In the genomic region with DNA sequence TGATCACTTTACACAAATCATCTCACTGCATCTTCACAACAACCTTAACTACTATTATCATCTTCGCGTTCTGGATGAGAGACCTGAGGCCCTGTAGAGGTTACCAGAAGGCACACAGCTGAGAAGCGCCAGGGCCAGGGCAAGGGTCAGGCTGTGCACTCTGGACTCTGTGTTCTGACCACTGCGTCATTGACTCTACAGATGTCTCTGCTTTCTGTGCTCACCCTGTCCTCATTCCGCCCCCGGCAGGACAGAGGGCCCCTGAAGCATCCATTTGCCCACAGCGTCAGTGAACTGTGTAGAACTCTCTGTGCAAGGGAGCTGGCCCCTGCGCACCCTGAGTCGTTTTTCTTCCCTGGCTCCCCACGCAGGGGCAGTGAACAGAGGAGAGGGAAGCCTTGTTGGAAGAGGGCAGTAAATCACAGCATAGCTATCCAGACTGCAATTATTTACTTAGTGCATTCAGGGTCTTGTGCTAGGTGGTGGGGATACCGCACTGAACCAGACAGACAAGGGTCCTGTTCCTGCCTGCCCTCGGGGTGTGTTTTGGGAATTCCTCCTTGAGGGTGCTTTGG, we compare ENCODE assay signal across 8 cellular contexts. TPM values are rescaled to one million over a fixed set of nuclear protein-coding genes. Genes with fewer than 3 reads are reported as not detected.
DNase-seq lines count a peak whose midpoint lies in the region; ATAC-seq and TF ChIP-seq lines count a peak whose summit lies in the region.

No MANE protein-coding gene starts in this region.

- H3F3A ChIP-seq in DOHH2 (ENCODE audit: control insufficient read depth, insufficient read depth) = no peaks in the 10 kb centered on the region

- H3K4me3 ChIP-seq in DOHH2 (ENCODE audit: low read length) (peak overlapping the region; percentile 96), NT2/D1 (ENCODE audit: insufficient read length, low read depth) (peak overlapping the region; percentile 88), epithelial cell of proximal tubule (ENCODE audit: low read depth, low read length) (peak overlapping the region; percentile 75)

- H3K4me2 ChIP-seq in DOHH2 (ENCODE audit: low read length) = peak overlapping the region; percentile 80

- no peak for ATAC-seq in GM19395 (IDR thresholded peaks at IDR 0.05; ENCODE audit: unreplicated experiment)

- DNase-seq in NT2/D1 (ENCODE audit: low read depth, low spot score) (no peak), epithelial cell of proximal tubule (ENCODE audit: low read depth) (no peak), posterior vena cava (ENCODE audit: low spot score) (peak; percentile 71), ACHN (no peak), globus pallidus (ENCODE audit: low spot score) (no peak), CD1c-positive myeloid dendritic cell (ENCODE audit: extremely low spot score) (no peak)

- TF ChIP-seq CTCF in DOHH2 (IDR thresholded peaks at IDR 0.05; ENCODE audit: low read depth, low read length, poor library complexity, severe bottlenecking) (no peak), epithelial cell of proximal tubule (conservative IDR thresholded peaks at IDR 0.05; ENCODE audit: low read depth, low read length) (no peak)

- H3K9me2 ChIP-seq in DOHH2 (replicated peaks; ENCODE audit: control insufficient read depth, low read length) = no peaks in the 10 kb centered on the region

- no peaks in the 10 kb centered on the region for H4K20me1 ChIP-seq in DOHH2 (ENCODE audit: control insufficient read depth, insufficient read depth, low read depth, low read length)

- H3K9me3 ChIP-seq in DOHH2 (ENCODE audit: control insufficient read depth, insufficient read depth, low read length) = no peaks in the 10 kb centered on the region
- H3K9me3 ChIP-seq in NT2/D1 (ENCODE audit: insufficient read depth, low read length) = no peaks in the 10 kb centered on the region

- H3K36me3 ChIP-seq in DOHH2 (ENCODE audit: control insufficient read depth, low read length) (peaks cover 4% of the 10 kb centered on the region), NT2/D1 (ENCODE audit: insufficient read depth, insufficient read length, low read length) (no peaks in the 10 kb centered on the region)

- peaks cover 20% of the 10 kb centered on the region for H3K4me1 ChIP-seq in DOHH2 (ENCODE audit: control insufficient read depth, low read length)
- H3K4me1 ChIP-seq in NT2/D1 (ENCODE audit: insufficient read depth, insufficient read length) = no peaks in the 10 kb centered on the region

- no peaks in the 10 kb centered on the region for H3K27me3 ChIP-seq in DOHH2 (ENCODE audit: control insufficient read depth, low read length)
- H3K27me3 ChIP-seq in NT2/D1 (ENCODE audit: insufficient read depth, insufficient read length) = no peaks in the 10 kb centered on the region

- in situ Hi-C loops in ACHN (cut with HindIII; ENCODE audit: low pct_ligation_motif_present, low pct_unique_long_range_greater_than_20kb, low sequenced_read_pairs) = no loop called here

- H3K9ac ChIP-seq in NT2/D1 (ENCODE audit: insufficient read length, low read depth) = peak overlapping the region; percentile 93

- intact Hi-C loops in posterior vena cava (cut with DNase I) = no loop called here

- H3K79me2 ChIP-seq in DOHH2 (ENCODE audit: control insufficient read depth, low read length) = peaks cover 24% of the 10 kb centered on the region

- H3K27ac ChIP-seq in DOHH2 (ENCODE audit: low read depth, low read length) = peak overlapping the region; percentile 61; the same call in 1 of the 2 replicates

RNA-seq across cellular contexts. Expression of a gene that starts 6.1 kb away (rescaled TPM):
- 0.29 TPM in 1 of 2 replicates, not detected in the other for total RNA-seq in epithelial cell of proximal tubule
- total RNA-seq in posterior vena cava = 10 to 100 TPM in 1 of 2 donors, 1 to 10 TPM in 1; 7.3 to 12.2 TPM

RNA-seq across cellular contexts. Expression of a gene that starts 19.0 kb away (rescaled TPM):
- total RNA-seq in epithelial cell of proximal tubule (13.3 and 28.6 TPM in 2 replicates), posterior vena cava (1 to 10 TPM; 3.8 to 4.5 TPM)
